ENCODE assay signal across 24 cellular contexts in genomic region chr6:53625315-53625714, GRCh38. TPM values are rescaled to one million over a fixed set of nuclear protein-coding genes. Genes with fewer than 3 reads are reported as not detected.
"Had no signal": no experiment of that assay in that cellular context is flagged by ENCODE, and none has a peak within 500 bp of the region (broad histone marks: within the 10 kb centered on the region; RNA-seq: fewer than 3 reads in every experiment).

No MANE protein-coding gene starts in this region.

- H3K9me3 Mint-ChIP-seq: immature natural killer cell, mesothelial cell of epicardium, naive B cell had no signal

- DNase-seq: dermis blood vessel endothelial cell; dorsolateral prefrontal cortex; effector CD4-positive, alpha-beta T cell; effector memory CD4-positive, alpha-beta T cell; foreskin keratinocyte; heart left ventricle; hypothalamus; immature natural killer cell; left cardiac atrium; left lung; left ventricle myocardium superior; lower lobe of right lung; mesenchymal stem cell; mucosa of descending colon; naive B cell had no signal

- H3K36me3 ChIP-seq: esophagus muscularis mucosa, gastroesophageal sphincter, heart left ventricle, left lung, lower lobe of right lung had no signal

- H3K4me3 Mint-ChIP-seq: immature natural killer cell, mesothelial cell of epicardium, naive B cell had no signal

- H3K27ac Mint-ChIP-seq: immature natural killer cell, mesothelial cell of epicardium, naive B cell had no signal

- FAIRE-seq: colon, endothelial cell of umbilical vein, frontal cortex, keratinocyte had no signal

- H3K36me3 Mint-ChIP-seq: mesothelial cell of epicardium, naive B cell had no signal

- H3K4me1 Mint-ChIP-seq: naive B cell had no signal

- H3K4me2 ChIP-seq: hepatocyte had no signal

- ATAC-seq: foreskin keratinocyte, gastroesophageal sphincter, heart left ventricle, left cardiac atrium, left ventricle myocardium superior, mucosa of descending colon had no signal

- H3K27ac ChIP-seq: coronary artery, dorsolateral prefrontal cortex, esophagus muscularis mucosa, foreskin keratinocyte, gastroesophageal sphincter, heart left ventricle, hepatocyte, left lung, lower lobe of right lung had no signal

- H3K4me3 ChIP-seq: coronary artery, dorsolateral prefrontal cortex, esophagus muscularis mucosa, gastroesophageal sphincter, heart left ventricle, hepatocyte, left lung, lower lobe of right lung, mucosa of descending colon had no signal

- H3K27me3 ChIP-seq: dorsolateral prefrontal cortex, esophagus muscularis mucosa, foreskin keratinocyte, gastroesophageal sphincter, heart left ventricle, hepatocyte had no signal

- H3K9me3 ChIP-seq: esophagus muscularis mucosa, gastroesophageal sphincter, heart left ventricle, left lung, lower lobe of right lung, mucosa of descending colon had no signal

RNA-seq across cellular contexts. Expression of gene KLHL31, which starts 40.2 kb away (rescaled TPM):
- total RNA-seq: endothelial cell of umbilical vein had no signal
- polyA plus RNA-seq: immature natural killer cell had no signal
